Comparison of ENCODE assay signal across 27 cellular contexts in the genomic region with DNA sequence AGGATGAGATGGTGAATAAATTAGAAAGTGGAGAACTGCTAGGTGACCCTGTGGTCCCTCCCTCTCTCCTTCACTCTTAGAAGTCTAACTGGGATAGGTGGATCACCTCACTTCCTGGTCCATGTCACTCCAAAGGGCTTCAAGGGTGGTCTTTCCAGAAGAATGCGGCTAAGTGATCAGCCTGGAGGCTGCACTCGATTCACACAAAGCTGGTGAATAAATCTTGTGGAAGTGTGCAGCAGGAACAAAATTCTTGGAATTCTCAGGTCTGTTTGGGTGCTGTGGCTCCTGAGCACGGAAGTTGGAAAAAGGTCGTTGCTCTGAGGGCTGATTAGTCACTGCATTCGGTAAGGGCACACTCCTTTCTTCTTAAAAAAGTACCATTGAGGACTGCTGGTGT. TPM values are rescaled to one million over a fixed set of nuclear protein-coding genes. Genes with fewer than 3 reads are reported as not detected.
DNase-seq lines count a peak whose midpoint lies in the region; ATAC-seq and TF ChIP-seq lines count a peak whose summit lies in the region.
"Had no signal": no experiment of that assay in that cellular context is flagged by ENCODE, and none has a peak within 500 bp of the region (broad histone marks: within the 10 kb centered on the region; RNA-seq: fewer than 3 reads in every experiment).

No MANE protein-coding gene starts in this region.

- no peak overlapping the region for H3K27ac Mint-ChIP-seq in activated CD8-positive, alpha-beta memory T cell treated with anti-CD3 and anti-CD28 coated beads, Interleukin-2, amount 10 ng/mL, durations not matched to agents 7 days and 5 days
- H3K27ac Mint-ChIP-seq in endodermal cell (no peak overlapping the region), osteocyte (ENCODE audit: unreplicated experiment) (no peak overlapping the region)
- H3K27ac Mint-ChIP-seq: stimulated activated memory B cell treated with anti-CD40 and anti-IgM and Interleukin-4, amounts not matched to agents 10 μg/mL and 1 μg/mL and 100 μg/mL, for 72 hours; T-helper 2 cell treated with Interferon-gamma antibody and Interleukin-4, amounts not matched to agents 5 μg/mL and 100 μg/mL, for 36 hours had no signal

- no peak for ATAC-seq in activated CD8-positive, alpha-beta memory T cell treated with anti-CD3 and anti-CD28 coated beads, Interleukin-2, amount 10 ng/mL, durations not matched to agents 7 days and 5 days
- ATAC-seq: stimulated activated memory B cell treated with anti-CD40 and anti-IgM and Interleukin-4, amounts not matched to agents 10 μg/mL and 1 μg/mL and 100 μg/mL, for 72 hours had no signal

- H3K9ac ChIP-seq in NT2/D1 (ENCODE audit: insufficient read length, low read depth) (no peak overlapping the region), endodermal cell (ENCODE audit: extremely low read depth, low read length, poor library complexity, severe bottlenecking) (no peak overlapping the region)
- H3K9ac ChIP-seq: SK-N-SH had no signal

- peaks cover 24% of the 10 kb centered on the region for H3K4me1 Mint-ChIP-seq in activated CD8-positive, alpha-beta memory T cell treated with anti-CD3 and anti-CD28 coated beads, Interleukin-2, amount 10 ng/mL, durations not matched to agents 7 days and 5 days
- H3K4me1 Mint-ChIP-seq in endodermal cell = peaks cover 33% of the 10 kb centered on the region
- no peaks in the 10 kb centered on the region for H3K4me1 Mint-ChIP-seq in osteocyte (ENCODE audit: unreplicated experiment)

- CTCF ChIA-PET in activated CD8-positive, alpha-beta memory T cell treated with anti-CD3 and anti-CD28 coated beads, Interleukin-2, amount 10 ng/mL, durations not matched to agents 7 days and 5 days (lab: Charles Lee) = no interaction called here

- H3K4me3 ChIP-seq in NT2/D1 (ENCODE audit: insufficient read length, low read depth) (no peak overlapping the region), endodermal cell (ENCODE audit: low read length) (no peak overlapping the region), esophagus squamous epithelium (no peak overlapping the region)
- H3K4me3 ChIP-seq: breast epithelium, HAP-1, skin epidermis had no signal

- no peaks in the 10 kb centered on the region for H3K27me3 ChIP-seq in NT2/D1 (ENCODE audit: insufficient read depth, insufficient read length)
- H3K27me3 ChIP-seq in endodermal cell (ENCODE audit: control insufficient read depth, insufficient read depth, low read length, poor library complexity, severe bottlenecking) = no peaks in the 10 kb centered on the region
- no peaks in the 10 kb centered on the region for H3K27me3 ChIP-seq in esophagus squamous epithelium
- H3K27me3 ChIP-seq: breast epithelium had no signal

- DNase-seq in activated CD8-positive, alpha-beta memory T cell treated with anti-CD3 and anti-CD28 coated beads, Interleukin-2, amount 10 ng/mL, durations not matched to agents 7 days and 5 days = peak; percentile 28
- DNase-seq in activated CD8-positive, alpha-beta memory T cell treated with anti-CD3 and anti-CD28 coated beads, Interleukin-2, amount 50 U/mL, for 48 hours = no peak
- DNase-seq in NT2/D1 (ENCODE audit: low read depth, low spot score) (peak; percentile 79), endodermal cell (peak; percentile 41), osteocyte (ENCODE audit: extremely low spot score, unreplicated experiment) (peak; percentile 25), esophagus squamous epithelium (lab: John Stamatoyannopoulos, UW) (no peak), globus pallidus (ENCODE audit: low spot score) (no peak), GOT3 (lab: John Stamatoyannopoulos, UW) (no peak)
- DNase-seq: activated CD4-positive, alpha-beta T cell treated with anti-CD3 and anti-CD28 coated beads, Interleukin-2, amount 50 U/mL, for 48 hours; activated effector memory CD4-positive, alpha-beta T cell treated with anti-CD3 and anti-CD28 coated beads, Interleukin-2, amount 50 U/mL, for 16 hours; AML-193; amniotic stem cell; cortex of kidney; NCI-H1048; NCI-H1694 treated with DMSO at 0.1 percent for 48 hours; occipital lobe; SK-N-SH; stimulated activated CD4-positive, alpha-beta T cell treated with anti-CD3 and anti-CD28 coated beads, Interleukin-1b, Interleukin-23, amount 100 ng/mL, for 48 hours; WERI-Rb-1 had no signal

- H3K9me3 ChIP-seq in NT2/D1 (ENCODE audit: insufficient read depth, low read length) (peaks cover 36% of the 10 kb centered on the region; the same call in 1 of the 2 replicates), endodermal cell (ENCODE audit: control insufficient read depth, low read length) (peaks cover 24% of the 10 kb centered on the region), esophagus squamous epithelium (no peaks in the 10 kb centered on the region)
- H3K9me3 ChIP-seq: breast epithelium, HAP-1, SK-N-SH had no signal

- intact Hi-C loops in esophagus squamous epithelium (cut with DNase I) = no loop called here

- TF ChIP-seq CTCF in endodermal cell (conservative IDR thresholded peaks at IDR 0.05) (no peak), osteocyte (IDR thresholded peaks at IDR 0.05) (no peak), esophagus squamous epithelium (IDR thresholded peaks at IDR 0.05) (no peak)

- no peaks in the 10 kb centered on the region for H3K36me3 Mint-ChIP-seq in activated CD8-positive, alpha-beta memory T cell treated with anti-CD3 and anti-CD28 coated beads, Interleukin-2, amount 10 ng/mL, durations not matched to agents 7 days and 5 days
- H3K36me3 Mint-ChIP-seq in endodermal cell (ENCODE audit: low read depth) (no peaks in the 10 kb centered on the region), osteocyte (ENCODE audit: unreplicated experiment) (no peaks in the 10 kb centered on the region)
- H3K36me3 Mint-ChIP-seq: stimulated activated memory B cell treated with anti-CD40 and anti-IgM and Interleukin-4, amounts not matched to agents 10 μg/mL and 1 μg/mL and 100 μg/mL, for 72 hours had no signal

- no peaks in the 10 kb centered on the region for H3K27me3 Mint-ChIP-seq in activated CD8-positive, alpha-beta memory T cell treated with anti-CD3 and anti-CD28 coated beads, Interleukin-2, amount 10 ng/mL, durations not matched to agents 7 days and 5 days
- H3K27me3 Mint-ChIP-seq in endodermal cell (ENCODE audit: insufficient read depth) (no peaks in the 10 kb centered on the region), osteocyte (ENCODE audit: unreplicated experiment) (peaks cover 20% of the 10 kb centered on the region)

- WGBS in endodermal cell (ENCODE audit: insufficient coverage in 1 of 2, insufficient read length in 1 of 2), 2 experiments = 76 to 87% methylated on average over 2 to 5 of the region's 5 CpGs
- WGBS in esophagus squamous epithelium, 2 donors = 62 to 66% methylated on average over 5 of the region's 5 CpGs

- H3K9me3 Mint-ChIP-seq in activated CD8-positive, alpha-beta memory T cell treated with anti-CD3 and anti-CD28 coated beads, Interleukin-2, amount 10 ng/mL, durations not matched to agents 7 days and 5 days (ENCODE audit: low read depth) = no peaks in the 10 kb centered on the region
- H3K9me3 Mint-ChIP-seq in endodermal cell = peaks cover 4% of the 10 kb centered on the region
- no peaks in the 10 kb centered on the region for H3K9me3 Mint-ChIP-seq in osteocyte (ENCODE audit: unreplicated experiment)
- H3K9me3 Mint-ChIP-seq: stimulated activated memory B cell treated with anti-CD40 and anti-IgM and Interleukin-4, amounts not matched to agents 10 μg/mL and 1 μg/mL and 100 μg/mL, for 72 hours had no signal

- no peak for TF ChIP-seq POLR2A in esophagus squamous epithelium (IDR thresholded peaks at IDR 0.05)

- no peak overlapping the region for H3K27ac ChIP-seq in endodermal cell (ENCODE audit: low read depth, low read length)
- no peak overlapping the region for H3K27ac ChIP-seq in esophagus squamous epithelium
- H3K27ac ChIP-seq: breast epithelium, WERI-Rb-1 had no signal

- H3K36me3 ChIP-seq in NT2/D1 (ENCODE audit: insufficient read depth, insufficient read length, low read length) = no peaks in the 10 kb centered on the region
- H3K36me3 ChIP-seq in endodermal cell (ENCODE audit: control insufficient read depth, insufficient read depth, low read length) = no peaks in the 10 kb centered on the region
- no peaks in the 10 kb centered on the region for H3K36me3 ChIP-seq in esophagus squamous epithelium
- H3K36me3 ChIP-seq: breast epithelium, HAP-1, WERI-Rb-1 had no signal

- H3K4me3 Mint-ChIP-seq in activated CD8-positive, alpha-beta memory T cell treated with anti-CD3 and anti-CD28 coated beads, Interleukin-2, amount 10 ng/mL, durations not matched to agents 7 days and 5 days = no peak overlapping the region
- H3K4me3 Mint-ChIP-seq in endodermal cell = no peak overlapping the region
- H3K4me3 Mint-ChIP-seq in osteocyte (ENCODE audit: unreplicated experiment) = no peak overlapping the region
- H3K4me3 Mint-ChIP-seq: stimulated activated memory B cell treated with anti-CD40 and anti-IgM and Interleukin-4, amounts not matched to agents 10 μg/mL and 1 μg/mL and 100 μg/mL, for 72 hours; T-helper 2 cell treated with Interferon-gamma antibody and Interleukin-4, amounts not matched to agents 5 μg/mL and 100 μg/mL, for 36 hours had no signal

- H3K4me1 ChIP-seq in NT2/D1 (ENCODE audit: insufficient read depth, insufficient read length) (no peaks in the 10 kb centered on the region), endodermal cell (ENCODE audit: control insufficient read depth, insufficient read depth, low read length) (peaks cover 7% of the 10 kb centered on the region), esophagus squamous epithelium (peaks cover 0 to 9% (median 0%) of the 10 kb centered on the region in 3 donors)
- H3K4me1 ChIP-seq: breast epithelium, HAP-1 had no signal

RNA-seq across cellular contexts. Expression of a gene that starts 46.3 kb away (rescaled TPM):
- not detected for total RNA-seq in activated CD8-positive, alpha-beta memory T cell treated with anti-CD3 and anti-CD28 coated beads, Interleukin-2, amount 10 ng/mL, durations not matched to agents 7 days and 5 days
- total RNA-seq in endodermal cell (1 to 10 TPM; 4.0 to 5.3 TPM), osteocyte (not detected in 2 replicates), esophagus squamous epithelium (10 to 100 TPM in 1 of 4 donors, 1 to 10 TPM in 3; 1.4 to 10.1 (median 2.4) TPM)
- polyA plus RNA-seq in endodermal cell (2013, experiment 1 of 2) = 2.7 TPM
- 2.0 TPM for polyA plus RNA-seq in endodermal cell (2013, experiment 2 of 2)
- total RNA-seq: A172, glomerular endothelial cell, LHCN-M2 had no signal
- polyA plus RNA-seq: SK-N-SH had no signal

Comparison
In these comparisons a context has a peak if more than half of its experiments do, and no peak if none do; other contexts are left out.
1. DNase-seq: peak in activated CD8-positive, alpha-beta memory T cell treated with anti-CD3 and anti-CD28 coated beads, Interleukin-2, amount 10 ng/mL, durations not matched to agents 7 days and 5 days (single experiment), NT2/D1 (single experiment), endodermal cell (single experiment) and osteocyte (single experiment); none in activated CD8-positive, alpha-beta memory T cell treated with anti-CD3 and anti-CD28 coated beads, Interleukin-2, amount 50 U/mL, for 48 hours (single experiment), esophagus squamous epithelium (single experiment), globus pallidus (single experiment) and GOT3 (single experiment).